In genomic region chr5:100790951-100791350, GRCh38 we compare ENCODE assay signal across 21 cellular contexts.
"Had no signal": no experiment of that assay in that cellular context is flagged by ENCODE, and none has a peak within 500 bp of the region (broad histone marks: within the 10 kb centered on the region; RNA-seq: fewer than 3 reads in every experiment).

No MANE protein-coding gene starts in this region.

- H3K9me3 ChIP-seq: ascending aorta, psoas muscle, testis had no signal

- H3K4me3 Mint-ChIP-seq: activated naive CD4-positive, alpha-beta T cell treated with anti-CD3 and anti-CD28 coated beads, Interleukin-2, amount 50 U/mL, for 24 hours had no signal

- H3K4me3 ChIP-seq: ascending aorta, esophagus squamous epithelium, lung, psoas muscle, skin epidermis, stomach, testis, upper lobe of left lung had no signal

- H3K27me3 ChIP-seq: ascending aorta, esophagus squamous epithelium, stomach, testis, upper lobe of left lung had no signal

- H3K4me1 ChIP-seq: ascending aorta, esophagus squamous epithelium, psoas muscle, stomach, testis had no signal

- H3K27ac ChIP-seq: ascending aorta, esophagus squamous epithelium, psoas muscle, skin epidermis, stomach, testis, WERI-Rb-1 had no signal

- H3K36me3 ChIP-seq: ascending aorta, esophagus squamous epithelium, stomach, upper lobe of left lung, WERI-Rb-1 had no signal

- H3K27ac Mint-ChIP-seq: activated naive CD4-positive, alpha-beta T cell treated with anti-CD3 and anti-CD28 coated beads, Interleukin-2, amount 50 U/mL, for 24 hours had no signal

- ATAC-seq: psoas muscle, right cardiac atrium had no signal

- DNase-seq: activated CD4-positive, alpha-beta T cell treated with anti-CD3 and anti-CD28 coated beads for 1 hour; activated gamma-delta T cell; cerebellar nuclear complex; effector memory CD4-positive, alpha-beta T cell; esophagus squamous epithelium; glutamatergic neuron; hypothalamus; midbrain; psoas muscle; stimulated activated CD4-positive, alpha-beta T cell treated with anti-CD3 and anti-CD28 coated beads, Interleukin-15, amount 100 ng/mL, for 24 hours; stimulated activated CD4-positive, alpha-beta T cell treated with anti-CD3 and anti-CD28 coated beads, Interleukin-4, amount 100 ng/mL, for 1 hour; stomach; T-helper 2 cell; testis; upper lobe of left lung; WERI-Rb-1 had no signal

- H3K4me1 Mint-ChIP-seq: activated naive CD4-positive, alpha-beta T cell treated with anti-CD3 and anti-CD28 coated beads, Interleukin-2, amount 50 U/mL, for 24 hours had no signal
